ENCODE assay signal across 1 cellular context in the genomic region with DNA sequence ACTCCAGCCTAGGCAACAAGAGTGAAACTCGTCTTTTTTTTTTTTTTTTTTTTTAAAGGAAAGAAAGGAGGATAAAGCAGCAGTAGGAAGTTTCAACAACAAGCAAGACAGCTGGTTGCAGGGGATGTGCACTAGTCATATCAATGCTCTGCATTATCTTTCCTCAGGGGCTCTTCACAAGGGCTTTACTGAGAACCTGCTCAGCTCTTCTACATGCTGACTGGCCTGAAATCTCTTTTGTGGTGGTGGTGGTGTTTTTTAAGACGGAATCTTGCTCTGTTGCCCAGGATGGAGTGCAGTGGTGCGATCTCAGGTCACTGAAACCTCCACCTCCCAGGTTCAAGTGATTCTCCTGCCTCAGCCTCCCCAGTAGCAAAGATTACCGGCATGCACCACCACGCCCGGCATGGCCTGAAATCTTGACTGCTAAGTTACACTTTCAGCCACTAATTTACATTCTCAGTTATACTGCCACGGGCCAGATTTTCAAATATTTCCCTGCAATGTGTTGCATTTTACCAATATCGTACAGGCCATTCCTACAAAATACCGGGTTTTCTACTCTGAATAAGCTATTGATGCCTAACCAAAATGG.
TF ChIP-seq lines count a peak whose summit lies in the region.

No MANE protein-coding gene starts in this region.

TF ChIP-seq in WTC11, 78 proteins besides CTCF, POLR2A, EP300 and RAD21 (continued from another document):
- TF ChIP-seq, protein P1, sequence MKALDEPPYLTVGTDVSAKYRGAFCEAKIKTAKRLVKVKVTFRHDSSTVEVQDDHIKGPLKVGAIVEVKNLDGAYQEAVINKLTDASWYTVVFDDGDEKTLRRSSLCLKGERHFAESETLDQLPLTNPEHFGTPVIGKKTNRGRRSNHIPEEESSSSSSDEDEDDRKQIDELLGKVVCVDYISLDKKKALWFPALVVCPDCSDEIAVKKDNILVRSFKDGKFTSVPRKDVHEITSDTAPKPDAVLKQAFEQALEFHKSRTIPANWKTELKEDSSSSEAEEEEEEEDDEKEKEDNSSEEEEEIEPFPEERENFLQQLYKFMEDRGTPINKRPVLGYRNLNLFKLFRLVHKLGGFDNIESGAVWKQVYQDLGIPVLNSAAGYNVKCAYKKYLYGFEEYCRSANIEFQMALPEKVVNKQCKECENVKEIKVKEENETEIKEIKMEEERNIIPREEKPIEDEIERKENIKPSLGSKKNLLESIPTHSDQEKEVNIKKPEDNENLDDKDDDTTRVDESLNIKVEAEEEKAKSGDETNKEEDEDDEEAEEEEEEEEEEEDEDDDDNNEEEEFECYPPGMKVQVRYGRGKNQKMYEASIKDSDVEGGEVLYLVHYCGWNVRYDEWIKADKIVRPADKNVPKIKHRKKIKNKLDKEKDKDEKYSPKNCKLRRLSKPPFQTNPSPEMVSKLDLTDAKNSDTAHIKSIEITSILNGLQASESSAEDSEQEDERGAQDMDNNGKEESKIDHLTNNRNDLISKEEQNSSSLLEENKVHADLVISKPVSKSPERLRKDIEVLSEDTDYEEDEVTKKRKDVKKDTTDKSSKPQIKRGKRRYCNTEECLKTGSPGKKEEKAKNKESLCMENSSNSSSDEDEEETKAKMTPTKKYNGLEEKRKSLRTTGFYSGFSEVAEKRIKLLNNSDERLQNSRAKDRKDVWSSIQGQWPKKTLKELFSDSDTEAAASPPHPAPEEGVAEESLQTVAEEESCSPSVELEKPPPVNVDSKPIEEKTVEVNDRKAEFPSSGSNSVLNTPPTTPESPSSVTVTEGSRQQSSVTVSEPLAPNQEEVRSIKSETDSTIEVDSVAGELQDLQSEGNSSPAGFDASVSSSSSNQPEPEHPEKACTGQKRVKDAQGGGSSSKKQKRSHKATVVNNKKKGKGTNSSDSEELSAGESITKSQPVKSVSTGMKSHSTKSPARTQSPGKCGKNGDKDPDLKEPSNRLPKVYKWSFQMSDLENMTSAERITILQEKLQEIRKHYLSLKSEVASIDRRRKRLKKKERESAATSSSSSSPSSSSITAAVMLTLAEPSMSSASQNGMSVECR (CRISPR knock-in tag; IDR thresholded peaks at IDR 0.05; ENCODE audit: borderline replicate concordance), result no peak
- TF ChIP-seq NR1H2 (CRISPR knock-in tag; IDR thresholded peaks at IDR 0.05) (no peak), ZNF263 (CRISPR knock-in tag; IDR thresholded peaks at IDR 0.05; ENCODE audit: low read depth) (no peak), PRRX2 (CRISPR knock-in tag; IDR thresholded peaks at IDR 0.05) (no peak), FOXP1 (CRISPR knock-in tag; IDR thresholded peaks at IDR 0.05; ENCODE audit: borderline replicate concordance) (no peak), ZNF671 (CRISPR knock-in tag; IDR thresholded peaks at IDR 0.05) (no peak), TEAD1 (CRISPR knock-in tag; IDR thresholded peaks at IDR 0.05) (no peak), NR3C1 (CRISPR knock-in tag; conservative IDR thresholded peaks at IDR 0.05; ENCODE audit: low read depth) (no peak)
- TF ChIP-seq, protein P2, sequence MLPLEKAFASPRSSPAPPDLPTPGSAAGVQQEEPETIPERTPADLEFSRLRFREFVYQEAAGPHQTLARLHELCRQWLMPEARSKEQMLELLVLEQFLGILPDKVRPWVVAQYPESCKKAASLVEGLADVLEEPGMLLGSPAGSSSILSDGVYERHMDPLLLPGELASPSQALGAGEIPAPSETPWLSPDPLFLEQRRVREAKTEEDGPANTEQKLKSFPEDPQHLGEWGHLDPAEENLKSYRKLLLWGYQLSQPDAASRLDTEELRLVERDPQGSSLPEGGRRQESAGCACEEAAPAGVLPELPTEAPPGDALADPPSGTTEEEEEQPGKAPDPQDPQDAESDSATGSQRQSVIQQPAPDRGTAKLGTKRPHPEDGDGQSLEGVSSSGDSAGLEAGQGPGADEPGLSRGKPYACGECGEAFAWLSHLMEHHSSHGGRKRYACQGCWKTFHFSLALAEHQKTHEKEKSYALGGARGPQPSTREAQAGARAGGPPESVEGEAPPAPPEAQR (CRISPR knock-in tag; IDR thresholded peaks at IDR 0.05), result no peak
- TF ChIP-seq, protein P3, sequence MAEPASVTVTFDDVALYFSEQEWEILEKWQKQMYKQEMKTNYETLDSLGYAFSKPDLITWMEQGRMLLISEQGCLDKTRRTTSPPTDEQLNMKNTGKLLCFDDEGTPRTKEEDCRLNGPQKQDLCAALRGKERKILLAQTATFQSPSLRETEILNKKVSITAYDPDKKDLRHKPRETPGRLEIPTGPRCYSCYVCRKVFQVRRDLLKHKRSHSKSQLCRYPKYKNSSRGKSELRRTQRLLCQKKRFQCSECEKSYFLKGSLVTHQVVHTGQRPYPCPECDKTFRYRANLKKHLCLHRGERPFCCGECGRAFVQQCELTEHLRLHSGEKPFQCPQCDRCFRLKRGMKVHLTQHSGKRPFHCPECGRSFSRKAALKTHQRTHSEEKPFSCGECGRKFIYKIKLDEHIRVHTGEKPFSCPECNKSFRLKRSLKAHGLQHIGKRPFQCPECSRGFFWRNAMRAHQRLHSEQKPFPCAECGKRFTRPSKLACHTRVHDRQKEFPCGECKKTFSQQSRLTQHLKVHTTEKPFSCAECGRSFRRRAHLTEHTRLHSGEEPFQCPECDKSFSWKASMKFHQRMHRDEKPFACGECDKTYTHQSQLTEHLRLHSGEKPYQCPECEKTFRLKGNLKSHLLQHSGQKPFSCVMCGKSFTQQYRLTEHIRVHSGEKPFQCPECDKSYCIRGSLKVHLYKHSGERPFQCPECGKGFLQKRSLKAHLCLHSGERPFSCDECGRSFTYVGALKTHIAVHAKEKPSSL (CRISPR knock-in tag; conservative IDR thresholded peaks at IDR 0.05), result no peak
- TF ChIP-seq, protein P4, sequence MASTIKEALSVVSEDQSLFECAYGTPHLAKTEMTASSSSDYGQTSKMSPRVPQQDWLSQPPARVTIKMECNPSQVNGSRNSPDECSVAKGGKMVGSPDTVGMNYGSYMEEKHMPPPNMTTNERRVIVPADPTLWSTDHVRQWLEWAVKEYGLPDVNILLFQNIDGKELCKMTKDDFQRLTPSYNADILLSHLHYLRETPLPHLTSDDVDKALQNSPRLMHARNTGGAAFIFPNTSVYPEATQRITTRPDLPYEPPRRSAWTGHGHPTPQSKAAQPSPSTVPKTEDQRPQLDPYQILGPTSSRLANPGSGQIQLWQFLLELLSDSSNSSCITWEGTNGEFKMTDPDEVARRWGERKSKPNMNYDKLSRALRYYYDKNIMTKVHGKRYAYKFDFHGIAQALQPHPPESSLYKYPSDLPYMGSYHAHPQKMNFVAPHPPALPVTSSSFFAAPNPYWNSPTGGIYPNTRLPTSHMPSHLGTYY (CRISPR knock-in tag; IDR thresholded peaks at IDR 0.05), result no peak
